Comparison of ENCODE assay signal across 8 cellular contexts in the genomic region with DNA sequence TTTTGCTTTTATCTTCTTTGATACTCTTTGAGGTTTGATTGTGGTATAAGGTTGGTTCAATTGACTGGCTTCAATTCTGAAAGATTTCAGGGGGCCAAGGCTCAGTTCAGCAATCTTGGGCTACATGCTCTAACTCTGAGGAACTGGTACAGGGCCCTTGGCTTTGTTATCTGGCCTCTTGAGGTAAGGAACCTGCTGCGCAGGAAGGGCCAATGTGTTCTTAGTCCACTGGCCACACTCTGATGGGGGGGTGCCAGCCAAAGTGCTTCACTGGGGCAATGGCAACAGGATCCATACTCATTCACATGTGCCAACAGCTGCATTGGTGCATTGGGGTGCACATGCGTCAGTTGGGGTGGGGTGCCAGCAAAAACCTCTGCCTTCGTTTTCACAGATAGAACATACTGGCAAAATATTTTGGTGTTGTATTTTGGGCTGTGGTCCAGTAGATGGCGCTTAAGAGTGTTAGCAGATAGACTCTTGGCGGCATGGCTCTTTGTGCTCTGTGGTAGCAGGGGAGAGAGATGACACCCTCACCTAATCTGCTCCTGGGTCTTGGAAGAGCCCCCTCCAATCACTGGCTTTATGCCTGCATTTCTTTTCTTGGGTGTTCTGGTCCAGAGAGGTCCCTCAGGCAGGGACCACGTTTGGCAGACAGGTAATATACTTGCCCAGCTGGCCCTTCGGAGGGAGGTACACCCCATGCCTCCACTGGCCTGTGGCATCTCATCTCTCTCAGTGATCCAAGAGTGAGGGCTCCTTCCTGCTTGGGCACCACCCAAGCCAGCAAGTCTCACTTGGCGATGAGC. TPM values are rescaled to one million over a fixed set of nuclear protein-coding genes. Genes with fewer than 3 reads are reported as not detected.
A peak's percentile ranks its signal among the peaks of the same experiment; 100 is the strongest.
DNase-seq lines count a peak whose midpoint lies in the region; ATAC-seq, FAIRE-seq and TF ChIP-seq lines count a peak whose summit lies in the region.

No MANE protein-coding gene starts in this region.

- no peak overlapping the region for H3K27ac ChIP-seq in HEK293 (ENCODE audit: extremely low read depth, low read depth, low read length)

- no peaks in the 10 kb centered on the region for H3K36me3 ChIP-seq in HEK293 (ENCODE audit: control insufficient read depth in 2 of 2, insufficient read depth in 1 of 2, low read length in 2 of 2)

- POLR2A ChIA-PET in HEK293 (lab: Yijun Ruan, JAX): no interaction called here

- no peaks in the 10 kb centered on the region for H3K4me1 ChIP-seq in HEK293 (ENCODE audit: control insufficient read depth, insufficient read depth, low read length)

- CTCF ChIA-PET in HEK293 (lab: Yijun Ruan, JAX): interaction anchor here (0.7 to 1.5 kb wide), 4 partner anchors 12 to 863 kb away, joined by 3 to 5 read pairs (median 3); no protein-coding TSS in a partner anchor

- H3K4me1 Mint-ChIP-seq in T-helper 17 cell: no peaks in the 10 kb centered on the region

- no peak overlapping the region for H3K4me3 ChIP-seq in HEK293 (ENCODE audit: low read depth, low read length)
- H3K4me3 ChIP-seq in epithelial cell of proximal tubule (ENCODE audit: low read depth, low read length): no peak overlapping the region

- H3K27me3 Mint-ChIP-seq in T-helper 17 cell: peaks cover 13% of the 10 kb centered on the region

- DNase-seq in stimulated activated CD4-positive, alpha-beta T cell treated with anti-CD3 and anti-CD28 coated beads, Interleukin-15, amount 100 ng/mL, for 24 hours: peak; percentile 22
- DNase-seq in stimulated activated CD4-positive, alpha-beta T cell treated with anti-CD3 and anti-CD28 coated beads, Interleukin-4, amount 100 ng/mL, for 1 hour: no peak
- DNase-seq in NCI-H69 (lab: John Stamatoyannopoulos, UW): peak; percentile 33
- no peak for DNase-seq in epithelial cell of proximal tubule (ENCODE audit: low read depth)
- peak; percentile 4 for DNase-seq in urothelium cell line (ENCODE audit: low spot score)
- no peak for DNase-seq in T-helper 17 cell
- DNase-seq in activated T-cell treated with anti-CD3 and anti-CD28 coated beads, Interleukin-2, amount 50 U/mL, for 1 hour: no peak

- H3K4me3 Mint-ChIP-seq in T-helper 17 cell: no peak overlapping the region

- TF ChIP-seq CTCF in HEK293 (tag by site-specific recombination; IDR thresholded peaks at IDR 0.05) (no peak), epithelial cell of proximal tubule (conservative IDR thresholded peaks at IDR 0.05; ENCODE audit: low read depth, low read length) (peak; percentile 67)

- H3K27ac Mint-ChIP-seq in T-helper 17 cell: no peak overlapping the region

- no peaks in the 10 kb centered on the region for H3K36me3 Mint-ChIP-seq in T-helper 17 cell (ENCODE audit: low read depth)

- ATAC-seq in T-helper 17 cell: no peak

- FAIRE-seq in urothelium cell line (lab: Jason Lieb, UNC): no peak

- H3K9me3 ChIP-seq in HEK293 (ENCODE audit: control insufficient read depth, insufficient read depth, low read depth, low read length) (no peaks in the 10 kb centered on the region), T-helper 17 cell (ENCODE audit: control insufficient read depth, low read length, poor library complexity, severe bottlenecking) (no peaks in the 10 kb centered on the region)

TF ChIP-seq in HEK293, 187 proteins besides CTCF, POLR2A, EP300 and RAD21:
- TF ChIP-seq ZNF202 (tag by site-specific recombination; IDR thresholded peaks at IDR 0.05; ENCODE audit: borderline replicate concordance) (no peak), ZNF133 (tag by site-specific recombination; IDR thresholded peaks at IDR 0.05) (no peak), ZNF654 (tag by site-specific recombination; IDR thresholded peaks at IDR 0.05; ENCODE audit: low read depth) (peak; percentile 42), SCRT2 (tag by site-specific recombination; IDR thresholded peaks at IDR 0.05) (no peak), TRIM28 (IDR thresholded peaks at IDR 0.05; ENCODE audit: borderline replicate concordance, low read length) (0 out of 2 replicates have a peak, but pooled peaks have one; percentile 8)

RNA-seq across cellular contexts. Expression of a gene that starts 42.9 kb away (rescaled TPM):
- 1.4 TPM in 1 of 2 replicates, not detected in the other for total RNA-seq in epithelial cell of proximal tubule
- not detected for total RNA-seq in T-helper 17 cell

Comparison
In these comparisons a context has a peak if more than half of its experiments do, and no peak if none do; other contexts are left out.
1. DNase-seq: peak in stimulated activated CD4-positive, alpha-beta T cell treated with anti-CD3 and anti-CD28 coated beads, Interleukin-15, amount 100 ng/mL, for 24 hours (single experiment), NCI-H69 (single experiment) and urothelium cell line (single experiment); none in stimulated activated CD4-positive, alpha-beta T cell treated with anti-CD3 and anti-CD28 coated beads, Interleukin-4, amount 100 ng/mL, for 1 hour (single experiment), epithelial cell of proximal tubule (single experiment), T-helper 17 cell (0 of 3) and activated T-cell treated with anti-CD3 and anti-CD28 coated beads, Interleukin-2, amount 50 U/mL, for 1 hour (single experiment).